7 cellular contexts compared by ENCODE assay signal in genomic region chr9:98019869-98020268, GRCh38. TPM values are rescaled to one million over a fixed set of nuclear protein-coding genes. Genes with fewer than 3 reads are reported as not detected.
A peak's percentile ranks its signal among the peaks of the same experiment; 100 is the strongest.
DNase-seq lines count a peak whose midpoint lies in the region; ATAC-seq and TF ChIP-seq lines count a peak whose summit lies in the region.
"Not testable (repeated sequence)": the region's sequence is repeated elsewhere in the genome, so short reads cannot be mapped to it uniquely, and the experiment has no call there.

No MANE protein-coding gene starts in this region.

- not testable (repeated sequence) for H3K4me3 Mint-ChIP-seq in osteocyte (ENCODE audit: unreplicated experiment); stimulated activated naive B cell treated with anti-CD40 and anti-IgM and Interleukin-4, amounts not matched to agents 10 μg/mL and 1 μg/mL and 100 μg/mL, for 72 hours; type B pancreatic cell

- not testable (repeated sequence) for H3K79me2 ChIP-seq in Karpas-422 (ENCODE audit: low read length)

- H3K27me3 Mint-ChIP-seq in osteocyte (ENCODE audit: unreplicated experiment); stimulated activated naive B cell treated with anti-CD40 and anti-IgM and Interleukin-4, amounts not matched to agents 10 μg/mL and 1 μg/mL and 100 μg/mL, for 72 hours; type B pancreatic cell: not testable (repeated sequence)

- H3K9me3 ChIP-seq in Karpas-422 (ENCODE audit: low read length); colonic mucosa: not testable (repeated sequence)

- not testable (repeated sequence) for ATAC-seq in stimulated activated naive B cell treated with anti-CD40 and anti-IgM and Interleukin-4, amounts not matched to agents 10 μg/mL and 1 μg/mL and 100 μg/mL, for 72 hours (replicated peaks)

- not testable (repeated sequence) for H3K27ac Mint-ChIP-seq in osteocyte (ENCODE audit: unreplicated experiment); type B pancreatic cell
- H3K27ac Mint-ChIP-seq in stimulated activated naive B cell treated with anti-CD40 and anti-IgM and Interleukin-4, amounts not matched to agents 10 μg/mL and 1 μg/mL and 100 μg/mL, for 72 hours: peak overlapping the region; percentile 25

- peaks cover 45% of the 10 kb centered on the region for H3K36me3 ChIP-seq in Karpas-422 (ENCODE audit: insufficient read depth, low read length)
- H3K36me3 ChIP-seq in colonic mucosa: not testable (repeated sequence)

- not testable (repeated sequence) for H3K4me1 Mint-ChIP-seq in osteocyte (ENCODE audit: unreplicated experiment); stimulated activated naive B cell treated with anti-CD40 and anti-IgM and Interleukin-4, amounts not matched to agents 10 μg/mL and 1 μg/mL and 100 μg/mL, for 72 hours; type B pancreatic cell (ENCODE audit: unreplicated experiment)

- H4K20me1 ChIP-seq in Karpas-422 (ENCODE audit: insufficient read depth, low read depth, low read length): not testable (repeated sequence)

- not testable (repeated sequence) for H3K4me2 ChIP-seq in Karpas-422 (ENCODE audit: low read depth, low read length, poor library complexity, severe bottlenecking)

- H3K9ac ChIP-seq in Karpas-422 (ENCODE audit: low read length); colonic mucosa (ENCODE audit: low read depth in 2 of 2, low read length in 2 of 2): not testable (repeated sequence)

- peaks cover 86% of the 10 kb centered on the region for H3K4me1 ChIP-seq in Karpas-422 (ENCODE audit: low read length)
- H3K4me1 ChIP-seq in colonic mucosa: not testable (repeated sequence)

- peak overlapping the region; percentile 81 for H3K27ac ChIP-seq in Karpas-422 (ENCODE audit: low read length)
- peak overlapping the region; percentile 49 for H3K27ac ChIP-seq in colonic mucosa

- not testable (repeated sequence) for H3K9me3 Mint-ChIP-seq in osteocyte (ENCODE audit: unreplicated experiment); stimulated activated naive B cell treated with anti-CD40 and anti-IgM and Interleukin-4, amounts not matched to agents 10 μg/mL and 1 μg/mL and 100 μg/mL, for 72 hours; type B pancreatic cell

- intact Hi-C loops in colonic mucosa (cut with DNase I): not testable (repeated sequence)

- not testable (repeated sequence) for H3K4me3 ChIP-seq in Karpas-422 (ENCODE audit: low read length); colonic mucosa

- not testable (repeated sequence) for H3K27me3 ChIP-seq in Karpas-422 (ENCODE audit: low read length); colonic mucosa

- H2AFZ ChIP-seq in Karpas-422 (ENCODE audit: low read length): not testable (repeated sequence)

- DNase-seq in Karpas-422; stimulated activated naive B cell treated with anti-CD40 and anti-IgM and Interleukin-4, amounts not matched to agents 10 μg/mL and 1 μg/mL and 100 μg/mL, for 72 hours: not testable (repeated sequence)
- peak; percentile 33 for DNase-seq in activated CD8-positive, alpha-beta memory T cell treated with anti-CD3 and anti-CD28 coated beads for 24 hours
- peak; percentile 64 for DNase-seq in colonic mucosa
- DNase-seq in islet precursor cell: peak; percentile 6
- DNase-seq in osteocyte (ENCODE audit: extremely low spot score, unreplicated experiment): peak; percentile 51
- peak; percentile 18 for DNase-seq in type B pancreatic cell (ENCODE audit: extremely low spot score, unreplicated experiment)

- peaks cover 39% of the 10 kb centered on the region for H3K36me3 Mint-ChIP-seq in osteocyte (ENCODE audit: unreplicated experiment)
- H3K36me3 Mint-ChIP-seq in stimulated activated naive B cell treated with anti-CD40 and anti-IgM and Interleukin-4, amounts not matched to agents 10 μg/mL and 1 μg/mL and 100 μg/mL, for 72 hours: peaks cover 50 to 69% of the 10 kb centered on the region in 2 donors
- H3K36me3 Mint-ChIP-seq in type B pancreatic cell: peaks cover 25% of the 10 kb centered on the region

- not testable (repeated sequence) for TF ChIP-seq CTCF in colonic mucosa (IDR thresholded peaks at IDR 0.05); osteocyte (IDR thresholded peaks at IDR 0.05); type B pancreatic cell (conservative IDR thresholded peaks at IDR 0.05)

- H3K9me2 ChIP-seq in Karpas-422 (replicated peaks; ENCODE audit: insufficient read depth, low read length): not testable (repeated sequence)

RNA-seq across cellular contexts. Expression of gene NANS, which starts 36.7 kb away (rescaled TPM):
- total RNA-seq in Karpas-422 (2014; rRNA removed; shearing (Covaris generic); ENCODE audit: low replicate concordance): 77.9 and 135 TPM in 2 replicates
- 100 to 1,000 TPM; 223 to 254 TPM for total RNA-seq in colonic mucosa
- 43.4 and 43.9 TPM in 2 replicates for total RNA-seq in osteocyte
- 44.6 and 48.1 TPM in 2 replicates for total RNA-seq in type B pancreatic cell (ENCODE audit: low replicate concordance)

RNA-seq across cellular contexts. Expression of gene ANP32B, which starts 36.7 kb away (rescaled TPM):
- 29.1 and 76.3 TPM in 2 replicates for total RNA-seq in Karpas-422 (2014; rRNA removed; shearing (Covaris generic); ENCODE audit: low replicate concordance)
- total RNA-seq in colonic mucosa (100 to 1,000 TPM; 133 to 183 TPM), osteocyte (114 and 117 TPM in 2 replicates), type B pancreatic cell (ENCODE audit: low replicate concordance) (119 and 156 TPM in 2 replicates)
